In the genomic region with DNA sequence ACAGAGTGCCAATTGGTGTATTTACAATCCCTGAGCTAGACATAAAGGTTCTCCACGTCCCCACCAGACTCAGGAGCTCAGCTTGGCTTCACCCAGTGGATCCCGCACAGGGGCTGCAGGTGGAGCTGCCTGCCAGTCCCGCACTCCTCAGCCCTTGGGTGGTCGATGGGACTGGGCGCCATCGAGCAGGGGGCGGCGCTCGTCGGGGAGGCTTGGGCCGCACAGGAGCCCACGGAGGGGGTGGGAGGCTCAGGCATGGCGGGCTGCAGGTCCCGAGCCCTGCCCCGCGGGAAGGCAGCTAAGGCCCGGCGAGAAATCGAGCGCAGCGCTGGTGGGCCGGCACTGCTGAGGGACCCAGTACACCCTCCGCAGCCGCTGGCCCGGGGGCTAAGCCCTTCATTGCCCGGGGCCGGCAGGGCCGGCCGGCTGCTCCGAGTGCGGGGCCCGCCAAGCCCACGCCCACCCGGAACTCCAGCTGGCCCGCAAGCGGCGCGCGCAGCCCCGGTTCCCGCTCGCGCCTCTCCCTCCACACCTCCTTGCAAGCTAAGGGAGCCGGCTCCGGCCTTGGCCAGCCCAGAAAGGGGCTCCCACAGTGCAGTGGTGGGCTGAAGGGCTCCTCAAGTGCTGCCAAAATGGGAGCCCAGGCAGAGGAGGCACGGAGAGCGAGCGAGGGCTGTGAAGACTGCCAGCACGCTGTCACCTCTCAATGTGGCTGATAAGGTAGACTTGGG, we compare ENCODE assay signal across 7 cellular contexts. TPM values are rescaled to one million over a fixed set of nuclear protein-coding genes. Genes with fewer than 3 reads are reported as not detected.
DNase-seq lines count a peak whose midpoint lies in the region; ATAC-seq and TF ChIP-seq lines count a peak whose summit lies in the region.
"Not testable (repeated sequence)": the region's sequence is repeated elsewhere in the genome, so short reads cannot be mapped to it uniquely, and the experiment has no call there.
"Had no signal": no experiment of that assay in that cellular context is flagged by ENCODE, and none has a peak within 500 bp of the region (broad histone marks: within the 10 kb centered on the region; RNA-seq: fewer than 3 reads in every experiment).

No MANE protein-coding gene starts in this region.

- H3K9me3 Mint-ChIP-seq in Caco-2 (ENCODE audit: unreplicated experiment); memory B cell: not testable (repeated sequence)

- TF ChIP-seq CTCF in 22Rv1 (IDR thresholded peaks at IDR 0.05); Caco-2 (IDR thresholded peaks at IDR 0.05; ENCODE audit: insufficient read depth in 1 of 2, low read depth in 1 of 2, low read length in 1 of 2, severe bottlenecking in 1 of 2, unreplicated experiment in 1 of 2); RWPE1 (conservative IDR thresholded peaks at IDR 0.05; ENCODE audit: low read depth); spleen (IDR thresholded peaks at IDR 0.05 in 8 of 11, conservative IDR thresholded peaks at IDR 0.05 in 3 of 11); upper lobe of right lung (IDR thresholded peaks at IDR 0.05): not testable (repeated sequence)

- peaks cover 43% of the 10 kb centered on the region for H3K4me1 ChIP-seq in Caco-2
- peaks cover 8 to 33% (median 29%) of the 10 kb centered on the region in 6 donors for H3K4me1 ChIP-seq in spleen
- H3K4me1 ChIP-seq in upper lobe of right lung, result peaks cover 10% of the 10 kb centered on the region

- CTCF ChIA-PET in Caco-2 (lab: Charles Lee); RWPE1 (lab: Yijun Ruan, JAX): not testable (repeated sequence)

- not testable (repeated sequence) for TF ChIP-seq POLR2A in spleen (IDR thresholded peaks at IDR 0.05)

- intact Hi-C loops in Caco-2 (cut with micrococcal nuclease; ENCODE audit: unreplicated experiment); spleen (cut with DNase I; ENCODE audit: low total_unique reads); upper lobe of right lung (cut with DNase I): not testable (repeated sequence)

- not testable (repeated sequence) for DNase-seq in Caco-2; RWPE1 (ENCODE audit: low spot score); memory B cell (ENCODE audit: low spot score in 2 of 2)
- peak; percentile 70 for DNase-seq in spleen
- DNase-seq in upper lobe of right lung, result peak; percentile 46

- not testable (repeated sequence) for H3K9me3 ChIP-seq in Caco-2, spleen, upper lobe of right lung

- not testable (repeated sequence) for H3K4me3 Mint-ChIP-seq in Caco-2 (ENCODE audit: unreplicated experiment); memory B cell

- peak overlapping the region; percentile 25 for H3K27ac Mint-ChIP-seq in Caco-2 (ENCODE audit: unreplicated experiment)
- H3K27ac Mint-ChIP-seq in memory B cell, result peak overlapping the region; percentile 14

- H3K36me3 ChIP-seq in Caco-2 (ENCODE audit: control insufficient read depth, insufficient read depth, low read length); spleen; upper lobe of right lung: not testable (repeated sequence)

- POLR2A ChIA-PET in Caco-2 (lab: Charles Lee); RWPE1 (lab: Yijun Ruan, JAX; ENCODE audit: low non-redundant PET): not testable (repeated sequence)

- 90 to 98% (median 94%) methylated on average over 10 to 47 of the region's 49 CpGs for WGBS in spleen, 5 donors

- H3K36me3 Mint-ChIP-seq in Caco-2 (ENCODE audit: insufficient read depth, unreplicated experiment); memory B cell: not testable (repeated sequence)

- H3K27me3 Mint-ChIP-seq in Caco-2 (ENCODE audit: insufficient read depth, unreplicated experiment); memory B cell: not testable (repeated sequence)

- H3K4me3 ChIP-seq in Caco-2 (ENCODE audit: low read depth, low read length); spleen; upper lobe of right lung: not testable (repeated sequence)

- BruUV-seq in Caco-2 (replicated peaks; lab: Mats Ljungman, UMichigan), result not testable (repeated sequence)

- H3K27ac ChIP-seq in 22Rv1 (peak overlapping the region; percentile 13; the same call in 1 of the 2 replicates), RWPE1 (peak overlapping the region; percentile 21; the same call in 1 of the 2 replicates)
- not testable (repeated sequence) for H3K27ac ChIP-seq in spleen, upper lobe of right lung

- not testable (repeated sequence) for H3K27me3 ChIP-seq in Caco-2 (replicated peaks; ENCODE audit: control insufficient read depth, insufficient read depth, low read length); spleen (replicated peaks in 1 of 7); upper lobe of right lung

- H3K4me1 Mint-ChIP-seq in Caco-2 (ENCODE audit: low read depth, unreplicated experiment) (peaks cover 38% of the 10 kb centered on the region), memory B cell (peaks cover 31% of the 10 kb centered on the region)

- ATAC-seq in memory B cell (ENCODE audit: low read depth); upper lobe of right lung: not testable (repeated sequence)

RNA-seq across cellular contexts. Expression of a gene that starts 24.4 kb away (rescaled TPM):
- total RNA-seq in Caco-2 (2022) (37.9 and 40.6 TPM in 2 replicates), spleen (10 to 100 TPM; 29.2 to 41.0 (median 37.4) TPM), upper lobe of right lung (35.5 TPM)
- polyA plus RNA-seq in spleen, result 10 to 100 TPM in 1 of 3 donors, 1 to 10 TPM in 2; 5.1 to 22.7 (median 7.1) TPM

RNA-seq across cellular contexts. Expression of a gene that starts 29.0 kb away (rescaled TPM):
- total RNA-seq in Caco-2 (2022) (65.6 and 74.0 TPM in 2 replicates), spleen (100 to 1,000 TPM in 2 of 7 donors, 10 to 100 TPM in 5; 54.3 to 133 (median 92.1) TPM), upper lobe of right lung (31.2 TPM)
- polyA plus RNA-seq in spleen, result 10 to 100 TPM in 1 of 3 donors, 1 to 10 TPM in 2; 2.6 to 14.9 (median 3.1) TPM

RNA-seq across cellular contexts. Expression of a gene that starts 57.2 kb away (rescaled TPM):
- 0.56 and 0.73 TPM in 2 replicates for total RNA-seq in Caco-2 (2022)
- total RNA-seq in spleen, result 1 to 10 TPM; 2.6 to 5.7 (median 4.7) TPM
- polyA plus RNA-seq in spleen, result 1 to 10 TPM; 2.2 to 3.9 (median 3.7) TPM
- total RNA-seq in upper lobe of right lung, result 1.7 TPM
- total RNA-seq: G401 had no signal
